ENCODE assay signal across 7 cellular contexts in genomic region chr17:16746571-16746970, GRCh38. TPM values are rescaled to one million over a fixed set of nuclear protein-coding genes. Genes with fewer than 3 reads are reported as not detected.
DNase-seq lines count a peak whose midpoint lies in the region; ATAC-seq and TF ChIP-seq lines count a peak whose summit lies in the region.
"Not testable (repeated sequence)": the region's sequence is repeated elsewhere in the genome, so short reads cannot be mapped to it uniquely, and the experiment has no call there.

No MANE protein-coding gene starts in this region.

- not testable (repeated sequence) for H3K4ac ChIP-seq in H9 (ENCODE audit: low read depth, low read length)

- H3K4me2 ChIP-seq in H9 (ENCODE audit: insufficient read depth, insufficient read length, low read length): not testable (repeated sequence)
- peak overlapping the region; percentile 72 for H3K4me2 ChIP-seq in hepatocyte

- H3K18ac ChIP-seq in H9 (ENCODE audit: insufficient read length, low read depth, low read length): not testable (repeated sequence)

- not testable (repeated sequence) for H4K91ac ChIP-seq in H9 (ENCODE audit: insufficient read length, low read depth, low read length)

- H3K4me3 Mint-ChIP-seq in H9: peak overlapping the region; percentile 44 to 77
- H3K4me3 Mint-ChIP-seq in activated CD4-positive, alpha-beta T cell treated with anti-CD3 and anti-CD28 coated beads for 36 hours: peak overlapping the region; percentile 25

- H3K23me2 ChIP-seq in H9 (ENCODE audit: insufficient read length, low read depth, low read length, poor library complexity, severe bottlenecking): not testable (repeated sequence)

- POLR2A ChIA-PET in activated CD4-positive, alpha-beta T cell treated with anti-CD3 and anti-CD28 coated beads for 36 hours (lab: Charles Lee): not testable (repeated sequence)

- not testable (repeated sequence) for H3K9me3 Mint-ChIP-seq in H9; activated CD4-positive, alpha-beta T cell treated with anti-CD3 and anti-CD28 coated beads for 36 hours (ENCODE audit: low read depth)

- H2BK5ac ChIP-seq in H9 (ENCODE audit: insufficient read length, low read length): not testable (repeated sequence)

- H3K27me3 ChIP-seq in H9 (ENCODE audit: insufficient read depth, low read length): not testable (repeated sequence)
- H3K27me3 ChIP-seq in hepatocyte (peaks cover 12% of the 10 kb centered on the region), psoas muscle (ENCODE audit: insufficient read depth in 3 of 3, low read length in 2 of 3) (peaks cover 0 to 15% (median 3%) of the 10 kb centered on the region in 3 donors)

- H4K20me1 ChIP-seq in H9 (ENCODE audit: control insufficient read depth, insufficient read depth, insufficient read length); hepatocyte (ENCODE audit: insufficient read depth, poor library complexity, severe bottlenecking): not testable (repeated sequence)

- not testable (repeated sequence) for H3K9me2 ChIP-seq in hepatocyte (replicated peaks; ENCODE audit: insufficient read depth)

- not testable (repeated sequence) for H3K56ac ChIP-seq in H9 (ENCODE audit: insufficient read length, low read depth, low read length)

- H3K4me3 ChIP-seq in hepatocyte, mucosa of descending colon, psoas muscle: not testable (repeated sequence)

- peak; percentile 56 for DNase-seq in H9
- peak; percentile 60 for DNase-seq in NCI-H69 (lab: John Stamatoyannopoulos, UW)
- DNase-seq in activated CD4-positive, alpha-beta T cell treated with anti-CD3 and anti-CD28 coated beads for 36 hours; hepatocyte (ENCODE audit: low spot score); mucosa of descending colon; psoas muscle: not testable (repeated sequence)
- peak; percentile 58 for DNase-seq in ecto neural progenitor cell (ENCODE audit: low spot score)

- peaks cover 50% of the 10 kb centered on the region for H3K27me3 Mint-ChIP-seq in H9 (ENCODE audit: low read depth)
- H3K27me3 Mint-ChIP-seq in activated CD4-positive, alpha-beta T cell treated with anti-CD3 and anti-CD28 coated beads for 36 hours: peaks cover 35% of the 10 kb centered on the region

- H2BK120ac ChIP-seq in H9 (ENCODE audit: low read depth, low read length, poor library complexity, severe bottlenecking): not testable (repeated sequence)

- not testable (repeated sequence) for H3K27ac Mint-ChIP-seq in H9; activated CD4-positive, alpha-beta T cell treated with anti-CD3 and anti-CD28 coated beads for 36 hours

- intact Hi-C loops in activated CD4-positive, alpha-beta T cell treated with anti-CD3 and anti-CD28 coated beads for 36 hours (cut with DNase I, micrococcal nuclease); mucosa of descending colon (cut with DNase I, micrococcal nuclease); psoas muscle (cut with DNase I): not testable (repeated sequence)

- TF ChIP-seq CTCF in H9 (conservative IDR thresholded peaks at IDR 0.05); hepatocyte (IDR thresholded peaks at IDR 0.05; ENCODE audit: poor library complexity); mucosa of descending colon (IDR thresholded peaks at IDR 0.05); psoas muscle (IDR thresholded peaks at IDR 0.05): not testable (repeated sequence)

- not testable (repeated sequence) for H3T11ph ChIP-seq in H9 (ENCODE audit: low read length)

- not testable (repeated sequence) for H2AK5ac ChIP-seq in H9 (ENCODE audit: insufficient read length, low read length)

- not testable (repeated sequence) for ATAC-seq in activated CD4-positive, alpha-beta T cell treated with anti-CD3 and anti-CD28 coated beads for 36 hours
- ATAC-seq in mucosa of descending colon (peak; percentile 85), psoas muscle (peak; percentile 68 to 80 (median 69))

- H4K8ac ChIP-seq in H9 (replicated peaks; ENCODE audit: insufficient read length, low read depth, low read length): not testable (repeated sequence)

- not testable (repeated sequence) for H3K9ac ChIP-seq in H9 (ENCODE audit: extremely low read depth, insufficient read length, low read length)

- peaks cover 18 to 25% of the 10 kb centered on the region in 2 experiments for H3K4me1 Mint-ChIP-seq in H9
- H3K4me1 Mint-ChIP-seq in activated CD4-positive, alpha-beta T cell treated with anti-CD3 and anti-CD28 coated beads for 36 hours: peaks cover 13% of the 10 kb centered on the region

- H3K79me1 ChIP-seq in H9 (ENCODE audit: insufficient read depth, low read depth, low read length, poor library complexity, severe bottlenecking): not testable (repeated sequence)

- not testable (repeated sequence) for H3K36me3 ChIP-seq in hepatocyte (replicated peaks; ENCODE audit: insufficient read depth, low read depth); mucosa of descending colon (ENCODE audit: low read depth); psoas muscle (ENCODE audit: insufficient read depth in 1 of 2, low read depth in 1 of 2)

- not testable (repeated sequence) for H3K79me2 ChIP-seq in H9 (ENCODE audit: insufficient read depth, low read length); hepatocyte

- H2BK20ac ChIP-seq in H9 (ENCODE audit: low read depth, low read length, poor library complexity, severe bottlenecking): not testable (repeated sequence)

- not testable (repeated sequence) for H3K36me3 Mint-ChIP-seq in H9 (ENCODE audit: insufficient read depth in 1 of 3, low read depth in 3 of 3); activated CD4-positive, alpha-beta T cell treated with anti-CD3 and anti-CD28 coated beads for 36 hours (ENCODE audit: low read depth)

- H3K14ac ChIP-seq in H9 (ENCODE audit: insufficient read depth, low read length): not testable (repeated sequence)

- not testable (repeated sequence) for H3K27ac ChIP-seq in H9 (ENCODE audit: insufficient read length, low read depth, low read length); hepatocyte; psoas muscle

- H2AFZ ChIP-seq in H9 (ENCODE audit: low read length); hepatocyte: not testable (repeated sequence)

- CTCF ChIA-PET in activated CD4-positive, alpha-beta T cell treated with anti-CD3 and anti-CD28 coated beads for 36 hours (lab: Charles Lee): not testable (repeated sequence)

- not testable (repeated sequence) for H4K5ac ChIP-seq in H9 (ENCODE audit: insufficient read length, low read depth, low read length)

- not testable (repeated sequence) for H2BK15ac ChIP-seq in H9 (ENCODE audit: low read depth, low read length)

- H3K23ac ChIP-seq in H9 (ENCODE audit: insufficient read length, low read depth, low read length): not testable (repeated sequence)

- not testable (repeated sequence) for H3K9me3 ChIP-seq in H9 (ENCODE audit: control insufficient read depth, low read depth, low read length); hepatocyte (ENCODE audit: low read depth); mucosa of descending colon; psoas muscle

- not testable (repeated sequence) for H3K4me1 ChIP-seq in H9 (ENCODE audit: insufficient read depth, low read length); hepatocyte (ENCODE audit: insufficient read depth); mucosa of descending colon (ENCODE audit: low read depth); psoas muscle

- no CpG with 5 or more reads among the region's 24 CpGs for WGBS in H9 (ENCODE audit: extremely low coverage, insufficient read length, low lambda C conversion rate)
- 20% methylated on average over 11 of the region's 24 CpGs for WGBS in hepatocyte (ENCODE audit: low lambda C conversion rate, missing lambda C conversion rate)
- 5 to 15% (median 6%) methylated on average over 7 to 24 of the region's 24 CpGs for WGBS in psoas muscle, 3 donors

- H2BK12ac ChIP-seq in H9 (ENCODE audit: insufficient read length, low read depth, low read length): not testable (repeated sequence)

RNA-seq across cellular contexts. Expression of gene CCDC144A, which starts 56.5 kb away (rescaled TPM):
- total RNA-seq in H9 (2021): 1.6 and 1.9 TPM in 2 replicates
- 1 to 10 TPM; 7.0 to 7.6 TPM for total RNA-seq in activated CD4-positive, alpha-beta T cell treated with anti-CD3 and anti-CD28 coated beads for 36 hours
- 0.48 and 0.50 TPM in 2 replicates for total RNA-seq in hepatocyte
- 0.47 and 0.51 TPM in 2 replicates for polyA plus RNA-seq in hepatocyte
- total RNA-seq in mucosa of descending colon: 1 to 10 TPM in 2 of 3 donors, under 1 TPM in 1; 0.53 to 9.9 (median 5.1) TPM
- total RNA-seq in psoas muscle: 1 to 10 TPM in 2 of 4 donors, under 1 TPM in 2; 0.05 to 1.5 (median 0.76) TPM
- under 1 TPM; 0.14 to 0.29 (median 0.20) TPM for polyA plus RNA-seq in psoas muscle
